ENCODE assay signal across 2 cellular contexts in the genomic region with DNA sequence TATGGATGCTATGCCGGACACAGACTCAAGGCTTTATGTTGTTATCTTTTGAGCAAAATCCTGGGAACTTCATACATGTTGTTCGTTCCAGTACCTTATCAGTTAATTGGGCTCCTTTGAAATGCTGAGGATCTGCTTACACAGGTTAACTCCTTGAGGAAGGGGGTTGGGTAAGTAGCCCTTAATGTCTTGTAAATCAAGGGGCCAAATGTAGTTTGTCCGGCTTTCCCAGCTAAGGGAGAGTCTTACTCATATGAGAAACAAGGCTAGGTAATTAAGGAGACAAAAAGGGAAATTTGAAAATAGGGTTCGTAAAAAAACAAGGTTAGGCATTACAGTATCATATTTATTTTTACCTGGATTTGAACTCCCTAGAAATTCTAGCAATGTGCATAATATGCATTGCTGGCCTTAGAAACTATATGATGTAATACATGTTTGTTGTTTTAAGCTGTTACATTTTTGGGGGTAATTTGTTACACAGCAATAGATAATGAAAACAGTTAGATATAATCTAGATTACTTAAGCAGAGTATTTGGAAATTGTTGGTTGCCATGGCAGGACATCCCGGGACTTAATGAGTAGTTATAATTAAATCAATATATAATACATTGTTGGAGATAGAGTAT.
TF ChIP-seq lines count a peak whose summit lies in the region.

No MANE protein-coding gene starts in this region.

TF ChIP-seq in GM23338, 12 proteins besides CTCF, POLR2A, EP300 and RAD21:
- TF ChIP-seq POLR2AphosphoS5 (IDR thresholded peaks at IDR 0.05; ENCODE audit: low read depth) (no peak), NANOG (IDR thresholded peaks at IDR 0.05; ENCODE audit: borderline replicate concordance) (peak; percentile 51; the same call in 1 of the 2 replicates)
TF ChIP-seq in GM23338: peak in this region for 1.

TF ChIP-seq in IMR-90, 13 proteins besides CTCF, POLR2A, EP300 and RAD21:
- TF ChIP-seq, protein P1, sequence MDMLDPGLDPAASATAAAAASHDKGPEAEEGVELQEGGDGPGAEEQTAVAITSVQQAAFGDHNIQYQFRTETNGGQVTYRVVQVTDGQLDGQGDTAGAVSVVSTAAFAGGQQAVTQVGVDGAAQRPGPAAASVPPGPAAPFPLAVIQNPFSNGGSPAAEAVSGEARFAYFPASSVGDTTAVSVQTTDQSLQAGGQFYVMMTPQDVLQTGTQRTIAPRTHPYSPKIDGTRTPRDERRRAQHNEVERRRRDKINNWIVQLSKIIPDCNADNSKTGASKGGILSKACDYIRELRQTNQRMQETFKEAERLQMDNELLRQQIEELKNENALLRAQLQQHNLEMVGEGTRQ (IDR thresholded peaks at IDR 0.05; ENCODE audit: low read depth, low read length) = no peak
- no peak for TF ChIP-seq SMC3 (IDR thresholded peaks at IDR 0.05; ENCODE audit: low read depth, low read length)
- TF ChIP-seq CEBPB (IDR thresholded peaks at IDR 0.05; ENCODE audit: low read depth, low read length) = 0 out of 2 replicates have a peak, but pooled peaks have one; percentile 29
- no peak for TF ChIP-seq FOS (IDR thresholded peaks at IDR 0.05; ENCODE audit: low read depth, low read length)
